13 cellular contexts compared by ENCODE assay signal in genomic region chr11:27347949-27348879, GRCh38. TPM values are rescaled to one million over a fixed set of nuclear protein-coding genes. Genes with fewer than 3 reads are reported as not detected.
DNase-seq lines count a peak whose midpoint lies in the region; ATAC-seq and TF ChIP-seq lines count a peak whose summit lies in the region.
"Had no signal": no experiment of that assay in that cellular context is flagged by ENCODE, and none has a peak within 500 bp of the region (broad histone marks: within the 10 kb centered on the region; RNA-seq: fewer than 3 reads in every experiment).

No MANE protein-coding gene starts in this region.

- no peaks in the 10 kb centered on the region for H3K36me3 ChIP-seq in cardiac muscle cell
- H3K36me3 ChIP-seq in fibroblast of lung (ENCODE audit: control insufficient read depth, insufficient read depth, low read length): no peaks in the 10 kb centered on the region

- H3K4me1 ChIP-seq in cardiac muscle cell (ENCODE audit: low read depth): peaks cover 28% of the 10 kb centered on the region
- H3K4me1 ChIP-seq in fibroblast of lung (ENCODE audit: control insufficient read depth, extremely low read depth, insufficient read depth, low read length): no peaks in the 10 kb centered on the region

- no peak for DNase-seq in cardiac muscle cell (ENCODE audit: low read depth in 1 of 2, low spot score in 1 of 2)
- DNase-seq in cardiac septum (ENCODE audit: low spot score): no peak
- DNase-seq in NCI-H774 (lab: John Stamatoyannopoulos, UW): peak; percentile 55
- no peak for DNase-seq in fibroblast of lung (ENCODE audit: low read depth in 2 of 2)
- DNase-seq in activated gamma-delta T cell (lab: John Stamatoyannopoulos, UW): no peak
- no peak for DNase-seq in G401 (ENCODE audit: low spot score)
- DNase-seq in stimulated activated CD4-positive, alpha-beta T cell treated with anti-CD3 and anti-CD28 coated beads, Interleukin-4, amount 100 ng/mL, for 4 hours: no peak
- DNase-seq: activated T-cell treated with anti-CD3 and anti-CD28 coated beads, Interleukin-2, amount 50 U/mL, for 4 hours; GF-D8; MM.1S; RPMI8226 had no signal

- no peak overlapping the region for H3K9ac ChIP-seq in fibroblast of lung (ENCODE audit: insufficient read depth, low read length)

- H4K20me1 ChIP-seq in fibroblast of lung (ENCODE audit: control insufficient read depth, extremely low read depth, insufficient read depth, low read length): no peaks in the 10 kb centered on the region

- no peaks in the 10 kb centered on the region for H3K9me3 ChIP-seq in cardiac muscle cell (ENCODE audit: low read depth)
- H3K9me3 ChIP-seq in fibroblast of lung (ENCODE audit: control insufficient read depth, insufficient read depth, low read depth, low read length): no peaks in the 10 kb centered on the region

- no peak overlapping the region for H3K4me3 ChIP-seq in cardiac muscle cell
- no peak overlapping the region for H3K4me3 ChIP-seq in fibroblast of lung (replicated peaks in 1 of 4; ENCODE audit: control extremely low read depth in 1 of 4, insufficient read depth in 1 of 4, low read depth in 3 of 4, low read length in 4 of 4)
- H3K4me3 ChIP-seq: lung had no signal

- H3K27ac ChIP-seq in cardiac muscle cell: peak overlapping the region; percentile 70
- H3K27ac ChIP-seq in fibroblast of lung (ENCODE audit: insufficient read depth, low read length): no peak overlapping the region

- H3K79me2 ChIP-seq in fibroblast of lung (ENCODE audit: control insufficient read depth, insufficient read depth, low read length): no peaks in the 10 kb centered on the region

- H3K27me3 ChIP-seq in cardiac muscle cell (no peaks in the 10 kb centered on the region), fibroblast of lung (ENCODE audit: control insufficient read depth, insufficient read depth, low read length) (no peaks in the 10 kb centered on the region)

- in situ Hi-C loops in G401 (cut with HindIII; ENCODE audit: low sequenced_read_pairs): no loop called here

- TF ChIP-seq CTCF in cardiac muscle cell (IDR thresholded peaks at IDR 0.05; ENCODE audit: low read depth, low read length): no peak
- no peak for TF ChIP-seq CTCF in fibroblast of lung (conservative IDR thresholded peaks at IDR 0.05 in 1 of 2, IDR thresholded peaks at IDR 0.05 in 1 of 2; ENCODE audit: low read depth in 1 of 2, low read length in 2 of 2)

- peak overlapping the region; percentile 51 for H3K4me2 ChIP-seq in fibroblast of lung (ENCODE audit: extremely low read depth, insufficient read depth, low read length)

- ATAC-seq in HG03108 (IDR thresholded peaks at IDR 0.05; ENCODE audit: unreplicated experiment): no peak
- ATAC-seq: activated T-cell treated with anti-CD3 and anti-CD28 coated beads, Interleukin-2, amount 50 U/mL, for 4 hours had no signal

- peak overlapping the region; percentile 60 for H2AFZ ChIP-seq in fibroblast of lung (ENCODE audit: low read length)

- intact Hi-C loops in cardiac septum (cut with DNase I): no loop called here

RNA-seq across cellular contexts. Expression of gene CCDC34, which starts 14.8 kb away (rescaled TPM):
- total RNA-seq in cardiac muscle cell (9.1 and 21.1 TPM in 2 replicates), cardiac septum (2.3 TPM), fibroblast of lung (3.3 and 4.6 TPM in 2 replicates)
- polyA plus RNA-seq in cardiac muscle cell (12.8 and 19.0 TPM in 2 replicates), fibroblast of lung (3.8 and 6.9 TPM in 2 replicates)
- polyA plus RNA-seq in fibroblast of lung (2012): 6.3 and 10.3 TPM in 2 replicates
- 0.44 and 0.71 TPM in 2 replicates for polyA minus RNA-seq in fibroblast of lung (ENCODE audit: low replicate concordance)
- total RNA-seq in G401 (2014; rRNA removed; shearing (Covaris generic)): 6.0 and 8.2 TPM in 2 replicates
